9 cellular contexts compared by ENCODE assay signal in genomic region chr12:4267904-4268548, GRCh38. TPM values are rescaled to one million over a fixed set of nuclear protein-coding genes. Genes with fewer than 3 reads are reported as not detected.
DNase-seq lines count a peak whose midpoint lies in the region; ATAC-seq and TF ChIP-seq lines count a peak whose summit lies in the region.
"Had no signal": no experiment of that assay in that cellular context is flagged by ENCODE, and none has a peak within 500 bp of the region (broad histone marks: within the 10 kb centered on the region; RNA-seq: fewer than 3 reads in every experiment).

No MANE protein-coding gene starts in this region.

- peaks cover 18% of the 10 kb centered on the region for H3K27me3 Mint-ChIP-seq in activated CD4-positive, alpha-beta T cell treated with anti-CD3 and anti-CD28 coated beads, Interleukin-2, amount 10 ng/mL, durations not matched to agents 7 days and 5 days
- no peaks in the 10 kb centered on the region for H3K27me3 Mint-ChIP-seq in activated B cell treated with CpG ODN at 0.5 μM for 24 hours
- no peaks in the 10 kb centered on the region for H3K27me3 Mint-ChIP-seq in stimulated activated naive CD8-positive, alpha-beta T cell treated with anti-CD3 and anti-CD28 coated beads, Interleukin-15, amount 100 ng/mL, for 72 hours

- peaks cover 16% of the 10 kb centered on the region for H3K4me1 Mint-ChIP-seq in activated CD4-positive, alpha-beta T cell treated with anti-CD3 and anti-CD28 coated beads, Interleukin-2, amount 10 ng/mL, durations not matched to agents 7 days and 5 days
- H3K4me1 Mint-ChIP-seq in activated B cell treated with CpG ODN at 0.5 μM for 24 hours, result peaks cover 24% of the 10 kb centered on the region
- peaks cover 23% of the 10 kb centered on the region for H3K4me1 Mint-ChIP-seq in stimulated activated naive CD8-positive, alpha-beta T cell treated with anti-CD3 and anti-CD28 coated beads, Interleukin-15, amount 100 ng/mL, for 72 hours

- no peaks in the 10 kb centered on the region for H3K36me3 ChIP-seq in iPS-15b (ENCODE audit: control insufficient read depth, insufficient read depth, low read length)
- H3K36me3 ChIP-seq: thyroid gland had no signal

- POLR2A ChIA-PET in activated CD4-positive, alpha-beta T cell treated with anti-CD3 and anti-CD28 coated beads, Interleukin-2, amount 10 ng/mL, durations not matched to agents 7 days and 5 days (lab: Charles Lee), result interaction anchor here (0.9 kb wide), 1 partner anchor 13 kb away, joined by 3 read pairs; no protein-coding TSS in a partner anchor
- POLR2A ChIA-PET in activated B cell treated with CpG ODN at 0.5 μM for 24 hours (lab: Charles Lee), result interaction anchor here (0.8 to 10.3 kb wide), 19 partner anchors 9 to 395 kb away, joined by 3 to 291 read pairs (median 17); partner anchors contain the start of gene PARP11

- H3K9ac ChIP-seq in iPS-15b (ENCODE audit: low read depth, low read length), result no peak overlapping the region

- no peak for DNase-seq in activated CD4-positive, alpha-beta T cell treated with anti-CD3 and anti-CD28 coated beads, Interleukin-2, amount 10 ng/mL, durations not matched to agents 7 days and 5 days
- no peak for DNase-seq in activated CD4-positive, alpha-beta T cell treated with anti-CD3 and anti-CD28 coated beads, Interleukin-2, amount 50 U/mL, for 1 hour
- DNase-seq in activated B cell treated with CpG ODN at 0.5 μM for 24 hours, result no peak
- DNase-seq in stimulated activated naive CD8-positive, alpha-beta T cell treated with anti-CD3 and anti-CD28 coated beads, Interleukin-15, amount 100 ng/mL, for 72 hours, result no peak
- no peak for DNase-seq in RKO (ENCODE audit: low spot score)
- no peak for DNase-seq in left colon

- no peaks in the 10 kb centered on the region for H3K36me3 Mint-ChIP-seq in activated CD4-positive, alpha-beta T cell treated with anti-CD3 and anti-CD28 coated beads, Interleukin-2, amount 10 ng/mL, durations not matched to agents 7 days and 5 days (ENCODE audit: low read depth)
- peaks cover 7% of the 10 kb centered on the region for H3K36me3 Mint-ChIP-seq in activated B cell treated with CpG ODN at 0.5 μM for 24 hours (ENCODE audit: low read depth)

- no peaks in the 10 kb centered on the region for H3K9me3 ChIP-seq in iPS-15b (ENCODE audit: control insufficient read depth, insufficient read depth, low read length)
- H3K9me3 ChIP-seq: thyroid gland had no signal

- CTCF ChIA-PET in activated CD4-positive, alpha-beta T cell treated with anti-CD3 and anti-CD28 coated beads, Interleukin-2, amount 10 ng/mL, durations not matched to agents 7 days and 5 days (lab: Charles Lee), result interaction anchor here (0.8 to 1.6 kb wide), 8 partner anchors 9 to 305 kb away, joined by 3 to 7 read pairs (median 4); no protein-coding TSS in a partner anchor
- CTCF ChIA-PET in activated B cell treated with CpG ODN at 0.5 μM for 24 hours (lab: Charles Lee), result interaction anchor here (0.5 to 3.2 kb wide), 9 partner anchors 9 to 274 kb away, joined by 3 to 19 read pairs (median 4); no protein-coding TSS in a partner anchor

- H3K4me3 ChIP-seq in iPS-15b (ENCODE audit: low read depth, low read length), result peak overlapping the region; percentile 71

- H3K4me3 Mint-ChIP-seq in activated CD4-positive, alpha-beta T cell treated with anti-CD3 and anti-CD28 coated beads, Interleukin-2, amount 10 ng/mL, durations not matched to agents 7 days and 5 days, result peak overlapping the region; percentile 95
- peak overlapping the region; percentile 93 for H3K4me3 Mint-ChIP-seq in activated B cell treated with CpG ODN at 0.5 μM for 24 hours
- peak overlapping the region; percentile 99 for H3K4me3 Mint-ChIP-seq in stimulated activated naive CD8-positive, alpha-beta T cell treated with anti-CD3 and anti-CD28 coated beads, Interleukin-15, amount 100 ng/mL, for 72 hours

- H3K27ac Mint-ChIP-seq in activated CD4-positive, alpha-beta T cell treated with anti-CD3 and anti-CD28 coated beads, Interleukin-2, amount 10 ng/mL, durations not matched to agents 7 days and 5 days, result peak overlapping the region; percentile 94
- peak overlapping the region; percentile 98 for H3K27ac Mint-ChIP-seq in activated B cell treated with CpG ODN at 0.5 μM for 24 hours
- peak overlapping the region in 1 of 2 donors; percentile 98 for H3K27ac Mint-ChIP-seq in stimulated activated naive CD8-positive, alpha-beta T cell treated with anti-CD3 and anti-CD28 coated beads, Interleukin-15, amount 100 ng/mL, for 72 hours

- ATAC-seq in activated B cell treated with CpG ODN at 0.5 μM for 24 hours (ENCODE audit: low read depth), result no peak
- ATAC-seq in stimulated activated naive CD8-positive, alpha-beta T cell treated with anti-CD3 and anti-CD28 coated beads, Interleukin-15, amount 100 ng/mL, for 72 hours, result no peak
- no peak for ATAC-seq in GM21528 (IDR thresholded peaks at IDR 0.05; ENCODE audit: low FRiP score, unreplicated experiment)
- ATAC-seq in left colon, result no peak

- H3K27me3 ChIP-seq in iPS-15b (ENCODE audit: control insufficient read depth, insufficient read depth, low read length), result peaks cover 59% of the 10 kb centered on the region
- H3K27me3 ChIP-seq: thyroid gland had no signal

- intact Hi-C loops in activated B cell treated with CpG ODN at 0.5 μM for 24 hours (cut with micrococcal nuclease) (loop anchor here (1.0 kb wide), 1 partner anchor 67 kb away; no protein-coding TSS in a partner anchor), left colon (cut with DNase I, micrococcal nuclease) (no loop called here)

- no peak for TF ChIP-seq CTCF in activated B cell treated with CpG ODN at 0.5 μM for 24 hours (IDR thresholded peaks at IDR 0.05)

- no peaks in the 10 kb centered on the region for H3K9me3 Mint-ChIP-seq in activated CD4-positive, alpha-beta T cell treated with anti-CD3 and anti-CD28 coated beads, Interleukin-2, amount 10 ng/mL, durations not matched to agents 7 days and 5 days
- no peaks in the 10 kb centered on the region for H3K9me3 Mint-ChIP-seq in activated B cell treated with CpG ODN at 0.5 μM for 24 hours
- H3K9me3 Mint-ChIP-seq in stimulated activated naive CD8-positive, alpha-beta T cell treated with anti-CD3 and anti-CD28 coated beads, Interleukin-15, amount 100 ng/mL, for 72 hours, result no peaks in the 10 kb centered on the region

- peaks cover 7% of the 10 kb centered on the region for H3K4me1 ChIP-seq in iPS-15b (ENCODE audit: control insufficient read depth, insufficient read depth, low read length)

RNA-seq across cellular contexts. Expression of gene CCND2, which starts 5.5 kb away (rescaled TPM):
- total RNA-seq in activated CD4-positive, alpha-beta T cell treated with anti-CD3 and anti-CD28 coated beads, Interleukin-2, amount 10 ng/mL, durations not matched to agents 7 days and 5 days, result 100 to 1,000 TPM; 290 to 332 TPM
- total RNA-seq in activated B cell treated with CpG ODN at 0.5 μM for 24 hours, result 230 and 237 TPM in 2 replicates
- total RNA-seq in left colon, result 100 to 1,000 TPM in 1 of 2 donors, 10 to 100 TPM in 1; 97.7 to 106 TPM

RNA-seq across cellular contexts. Expression of gene TIGAR, which starts 53.0 kb away (rescaled TPM):
- total RNA-seq in activated CD4-positive, alpha-beta T cell treated with anti-CD3 and anti-CD28 coated beads, Interleukin-2, amount 10 ng/mL, durations not matched to agents 7 days and 5 days, result 10 to 100 TPM; 11.0 to 14.4 TPM
- total RNA-seq in activated B cell treated with CpG ODN at 0.5 μM for 24 hours (10.0 and 10.2 TPM in 2 replicates), left colon (10 to 100 TPM; 13.0 to 14.4 TPM)
